In genomic region chr15:70096975-70097336, GRCh38 we compare ENCODE assay signal across 8 cellular contexts. TPM values are rescaled to one million over a fixed set of nuclear protein-coding genes. Genes with fewer than 3 reads are reported as not detected.
DNase-seq lines count a peak whose midpoint lies in the region; ATAC-seq and TF ChIP-seq lines count a peak whose summit lies in the region.

No MANE protein-coding gene starts in this region.

- H3K36me3 ChIP-seq in MM.1S (replicated peaks; ENCODE audit: insufficient read depth, low read length), result no peaks in the 10 kb centered on the region

- H3K9me3 ChIP-seq in MM.1S (replicated peaks; ENCODE audit: insufficient read depth, low read length), result no peaks in the 10 kb centered on the region

- H4K20me1 ChIP-seq in MM.1S (ENCODE audit: insufficient read depth, low read length), result peaks cover 30% of the 10 kb centered on the region

- H3K27ac ChIP-seq in MM.1S (ENCODE audit: low read length) (peak overlapping the region; percentile 90; the same call in 1 of the 2 replicates), dorsolateral prefrontal cortex (peak overlapping the region in 58 of 59 donors; percentile 61 to 100 (median 95))

- H3K9ac ChIP-seq in MM.1S (ENCODE audit: low read length), result peak overlapping the region; percentile 99

- H3K4me1 Mint-ChIP-seq in CD14-positive monocyte (peaks cover 58% of the 10 kb centered on the region), neural crest cell (peaks cover 69% of the 10 kb centered on the region)

- H3K4me2 ChIP-seq in MM.1S (ENCODE audit: low read depth, low read length), result peak overlapping the region; percentile 58; the same call in 1 of the 2 replicates

- peaks cover 66% of the 10 kb centered on the region for H3K79me2 ChIP-seq in MM.1S (ENCODE audit: low read length)

- intact Hi-C loops in CD14-positive monocyte (cut with micrococcal nuclease) (loop anchor here (2.0 to 10.0 kb wide), 6 partner anchors 46 to 622 kb away; no protein-coding TSS in a partner anchor), dorsolateral prefrontal cortex (cut with DNase I) (loop anchor here (2.0 to 10.0 kb wide), 8 partner anchors 34 to 622 kb away; no protein-coding TSS in a partner anchor)

- DNase-seq in CD14-positive monocyte (ENCODE audit: low spot score), result no peak
- peak; percentile 30 for DNase-seq in MM.1S
- DNase-seq in dorsolateral prefrontal cortex, result no peak
- peak; percentile 32 for DNase-seq in neural crest cell (ENCODE audit: low read depth, low spot score)
- DNase-seq in retina, result no peak
- no peak for DNase-seq in stimulated activated CD4-positive, alpha-beta T cell treated with anti-CD3 and anti-CD28 coated beads, Interleukin-4, amount 100 ng/mL, for 1 hour
- DNase-seq in omental fat pad (ENCODE audit: low spot score), result no peak

- H3K27ac Mint-ChIP-seq in CD14-positive monocyte, result peak overlapping the region in 4 of 7 donors; percentile 96 to 99 (median 97)
- no peak overlapping the region for H3K27ac Mint-ChIP-seq in neural crest cell (ENCODE audit: unreplicated experiment)

- TF ChIP-seq CTCF in CD14-positive monocyte (IDR thresholded peaks at IDR 0.05) (no peak), MM.1S (IDR thresholded peaks at IDR 0.05; ENCODE audit: low read length) (no peak), dorsolateral prefrontal cortex (IDR thresholded peaks at IDR 0.05 in 54 of 56, conservative IDR thresholded peaks at IDR 0.05 in 2 of 56; ENCODE audit: low read depth in 1 of 56, partially characterized antibody in 56 of 56) (no peak), neural crest cell (conservative IDR thresholded peaks at IDR 0.05) (no peak), omental fat pad (IDR thresholded peaks at IDR 0.05) (no peak)

- no peaks in the 10 kb centered on the region for H3K9me2 ChIP-seq in MM.1S (replicated peaks; ENCODE audit: insufficient read depth, low read length)

- peaks cover 20 to 36% (median 26%) of the 10 kb centered on the region in 3 donors for H3K27me3 Mint-ChIP-seq in CD14-positive monocyte (ENCODE audit: low read depth in 3 of 3)
- H3K27me3 Mint-ChIP-seq in neural crest cell (ENCODE audit: low read depth), result peaks cover 48% of the 10 kb centered on the region

- peaks cover 39% of the 10 kb centered on the region for H3K4me1 ChIP-seq in MM.1S (ENCODE audit: low read length)

- H3K9me3 Mint-ChIP-seq in CD14-positive monocyte, result peaks cover 0 to 9% (median 0%) of the 10 kb centered on the region in 7 donors
- H3K9me3 Mint-ChIP-seq in neural crest cell, result no peaks in the 10 kb centered on the region

- no peaks in the 10 kb centered on the region for H3K27me3 ChIP-seq in MM.1S (replicated peaks; ENCODE audit: insufficient read depth, low read length)
- peaks cover 0 to 19% (median 0%) of the 10 kb centered on the region in 45 donors for H3K27me3 ChIP-seq in dorsolateral prefrontal cortex

- H3K36me3 Mint-ChIP-seq in CD14-positive monocyte (peaks cover 34% of the 10 kb centered on the region in 2 donors), neural crest cell (ENCODE audit: low read depth) (peaks cover 2% of the 10 kb centered on the region)

- H3K4me3 ChIP-seq in MM.1S (ENCODE audit: low read length), result peak overlapping the region; percentile 80
- H3K4me3 ChIP-seq in dorsolateral prefrontal cortex, result peak overlapping the region; percentile 58 to 92 (median 79)

- ATAC-seq in omental fat pad (ENCODE audit: low FRiP score) (no peak), GM19324 (IDR thresholded peaks at IDR 0.05; ENCODE audit: low FRiP score, unreplicated experiment) (no peak)

- no peak overlapping the region for H2AFZ ChIP-seq in MM.1S (ENCODE audit: low read length)

- H3K4me3 Mint-ChIP-seq in CD14-positive monocyte (peak overlapping the region; percentile 98 to 99), neural crest cell (peak overlapping the region; percentile 100)

- peaks cover 27% of the 10 kb centered on the region for H3F3A ChIP-seq in MM.1S (ENCODE audit: insufficient read depth, low read length)

RNA-seq across cellular contexts. Expression of gene TLE3, which starts 0.8 kb away (rescaled TPM):
- 10 to 100 TPM; 12.8 to 23.6 TPM for polyA plus RNA-seq in CD14-positive monocyte
- 10 to 100 TPM; 22.5 to 97.6 (median 43.5) TPM for total RNA-seq in dorsolateral prefrontal cortex
- total RNA-seq in neural crest cell, result 81.3 and 89.9 TPM in 2 replicates
- 100 to 1,000 TPM in 2 of 4 donors, 10 to 100 TPM in 2; 44.0 to 159 (median 78.8) TPM for total RNA-seq in omental fat pad

Comparison
In these comparisons a context has a peak if more than half of its experiments do, and no peak if none do; other contexts are left out.
1. DNase-seq: peak in MM.1S (single experiment) and neural crest cell (single experiment); none in CD14-positive monocyte (single experiment), dorsolateral prefrontal cortex (0 of 10), retina (single experiment), stimulated activated CD4-positive, alpha-beta T cell treated with anti-CD3 and anti-CD28 coated beads, Interleukin-4, amount 100 ng/mL, for 1 hour (single experiment) and omental fat pad (single experiment).